ENCODE assay signal across 15 cellular contexts in the genomic region with DNA sequence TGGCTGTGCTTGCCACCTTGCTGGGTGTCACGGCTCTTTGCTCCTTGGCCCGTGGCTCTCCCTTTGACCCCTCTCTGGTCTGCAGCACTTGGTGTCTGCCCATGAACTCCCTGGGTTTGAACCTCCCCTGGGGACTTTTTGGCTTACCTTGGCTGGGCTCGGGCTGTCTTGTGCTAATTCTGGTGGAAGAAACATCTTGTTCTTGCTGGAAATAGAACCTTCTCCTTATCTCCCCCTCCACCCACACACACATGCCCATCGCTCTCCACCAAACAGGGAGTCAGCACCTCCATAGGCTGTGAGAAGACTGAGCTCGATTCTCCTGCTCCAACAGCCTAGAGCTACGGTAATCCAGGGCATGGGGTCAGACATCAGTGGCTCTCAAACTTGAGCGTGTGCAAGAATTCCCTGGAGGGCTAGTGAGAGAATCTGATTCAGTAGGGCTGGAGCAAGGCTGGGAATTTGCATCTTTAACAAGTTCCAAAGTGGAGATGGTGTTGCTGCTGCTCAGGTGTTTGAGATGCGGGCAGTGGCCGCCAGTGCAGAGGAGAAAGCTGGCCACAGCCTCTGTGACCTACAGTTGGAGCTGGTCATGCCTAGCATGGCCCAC.
A peak's percentile ranks its signal among the peaks of the same experiment; 100 is the strongest.
DNase-seq lines count a peak whose midpoint lies in the region; ATAC-seq and TF ChIP-seq lines count a peak whose summit lies in the region.
"Had no signal": no experiment of that assay in that cellular context is flagged by ENCODE, and none has a peak within 500 bp of the region (broad histone marks: within the 10 kb centered on the region; RNA-seq: fewer than 3 reads in every experiment).

No MANE protein-coding gene starts in this region.

- peak overlapping the region; percentile 58 for H2BK12ac ChIP-seq in trophoblast cell (ENCODE audit: low read length)

- H3K9me3 Mint-ChIP-seq in neural progenitor cell: no peaks in the 10 kb centered on the region

- H3K9ac ChIP-seq in trophoblast cell (ENCODE audit: low read length) (no peak overlapping the region), mammary epithelial cell (ENCODE audit: insufficient read depth, low read length) (no peak overlapping the region), neural progenitor cell (no peak overlapping the region)

- peak overlapping the region; percentile 17 for H4K8ac ChIP-seq in trophoblast cell (ENCODE audit: low read depth, low read length)

- H4K20me1 ChIP-seq in mammary epithelial cell (ENCODE audit: insufficient read depth, low read length) (no peaks in the 10 kb centered on the region), neural progenitor cell (ENCODE audit: low read depth) (no peaks in the 10 kb centered on the region)

- no peaks in the 10 kb centered on the region for H3F3A ChIP-seq in neural progenitor cell (ENCODE audit: low read depth)

- no peak overlapping the region for H2BK5ac ChIP-seq in trophoblast cell (ENCODE audit: low read depth, low read length, poor library complexity)

- no peak overlapping the region for H4K12ac ChIP-seq in trophoblast cell (ENCODE audit: low read depth, low read length)

- intact Hi-C loops in right cardiac atrium (cut with DNase I): no loop called here
- intact Hi-C loops in mammary epithelial cell (cut with micrococcal nuclease): no loop called here

- peak overlapping the region; percentile 7 for H3K18ac ChIP-seq in trophoblast cell (ENCODE audit: low read length)

- H3K14ac ChIP-seq in trophoblast cell (ENCODE audit: low read length): peak overlapping the region; percentile 38

- TF ChIP-seq CTCF in right atrium auricular region (IDR thresholded peaks at IDR 0.05) (no peak), choroid plexus epithelial cell (conservative IDR thresholded peaks at IDR 0.05; ENCODE audit: low read depth, low read length) (no peak), foreskin fibroblast (IDR thresholded peaks at IDR 0.05; ENCODE audit: low read depth, low read length) (no peak), mammary epithelial cell (conservative IDR thresholded peaks at IDR 0.05 in 1 of 2, IDR thresholded peaks at IDR 0.05 in 1 of 2; ENCODE audit: extremely low read depth in 1 of 2, insufficient read depth in 1 of 2, low read depth in 1 of 2, low read length in 2 of 2) (no peak), neural progenitor cell (IDR thresholded peaks at IDR 0.05) (no peak)

- H3K79me2 ChIP-seq in trophoblast cell (ENCODE audit: control insufficient read depth, insufficient read depth, low read length, poor library complexity) (peaks cover 3% of the 10 kb centered on the region), mammary epithelial cell (ENCODE audit: insufficient read depth, low read length) (no peaks in the 10 kb centered on the region), neural progenitor cell (ENCODE audit: low read depth) (no peaks in the 10 kb centered on the region)

- no peak overlapping the region for H3K4ac ChIP-seq in trophoblast cell (ENCODE audit: low read depth, low read length)

- ATAC-seq in right cardiac atrium (peak; percentile 51 to 59), GM21717 (IDR thresholded peaks at IDR 0.05; ENCODE audit: unreplicated experiment) (no peak)

- H3K4me3 ChIP-seq in right cardiac atrium (ENCODE audit: low read length) (no peak overlapping the region), right atrium auricular region (no peak overlapping the region), choroid plexus epithelial cell (ENCODE audit: low read depth, low read length) (no peak overlapping the region), trophoblast cell (ENCODE audit: low read depth, low read length) (no peak overlapping the region), foreskin fibroblast (ENCODE audit: low read depth in 1 of 2, low read length in 2 of 2) (no peak overlapping the region), mammary epithelial cell (replicated peaks in 1 of 3; ENCODE audit: insufficient read depth in 1 of 3, low read depth in 2 of 3, low read length in 3 of 3) (no peak overlapping the region), neural progenitor cell (no peak overlapping the region)
- H3K4me3 ChIP-seq: MG63 had no signal

- peaks cover 11% of the 10 kb centered on the region for H3K27me3 Mint-ChIP-seq in neural progenitor cell (ENCODE audit: insufficient read depth, low read depth)

- dilution Hi-C loops in mammary epithelial cell (cut with HindIII; ENCODE audit: low sequenced_read_pairs): no loop called here

- no peaks in the 10 kb centered on the region for H3K36me3 ChIP-seq in right atrium auricular region
- no peaks in the 10 kb centered on the region for H3K36me3 ChIP-seq in trophoblast cell (ENCODE audit: control insufficient read depth in 1 of 2, insufficient read depth in 2 of 2, low read length in 2 of 2)
- H3K36me3 ChIP-seq in mammary epithelial cell (ENCODE audit: insufficient read depth, low read length): no peaks in the 10 kb centered on the region
- H3K36me3 ChIP-seq in neural progenitor cell: no peaks in the 10 kb centered on the region
- H3K36me3 ChIP-seq: MG63 had no signal

- in situ Hi-C loops in mammary epithelial cell (cut with MboI; ENCODE audit: low sequenced_read_pairs in 2 of 2): no loop called here

- no peaks in the 10 kb centered on the region for H3K36me3 Mint-ChIP-seq in neural progenitor cell

- peaks cover 13% of the 10 kb centered on the region for H3K79me1 ChIP-seq in trophoblast cell (ENCODE audit: low read length)

- no peak overlapping the region for H3K27ac ChIP-seq in right cardiac atrium (ENCODE audit: low read length)
- H3K27ac ChIP-seq in right atrium auricular region: no peak overlapping the region
- no peak overlapping the region for H3K27ac ChIP-seq in trophoblast cell (ENCODE audit: low read depth, low read length)
- H3K27ac ChIP-seq in mammary epithelial cell (ENCODE audit: insufficient read depth, low read depth, low read length): no peak overlapping the region
- H3K27ac ChIP-seq in neural progenitor cell: no peak overlapping the region

- no peak overlapping the region for H3K4me2 ChIP-seq in trophoblast cell (ENCODE audit: low read length)
- H3K4me2 ChIP-seq in mammary epithelial cell (ENCODE audit: insufficient read depth, low read depth, low read length): no peak overlapping the region
- no peak overlapping the region for H3K4me2 ChIP-seq in neural progenitor cell

- no peaks in the 10 kb centered on the region for H3K4me1 ChIP-seq in right cardiac atrium (ENCODE audit: control insufficient read depth, insufficient read depth, low read length)
- no peaks in the 10 kb centered on the region for H3K4me1 ChIP-seq in right atrium auricular region
- peaks cover 24 to 27% of the 10 kb centered on the region in 2 experiments for H3K4me1 ChIP-seq in trophoblast cell (ENCODE audit: control insufficient read depth in 1 of 2, insufficient read depth in 2 of 2, low read length in 2 of 2)
- H3K4me1 ChIP-seq in mammary epithelial cell (ENCODE audit: insufficient read depth, low read length): no peaks in the 10 kb centered on the region
- H3K4me1 ChIP-seq in neural progenitor cell: peaks cover 16% of the 10 kb centered on the region

- H2AFZ ChIP-seq in trophoblast cell (ENCODE audit: insufficient read depth, low read length, poor library complexity): no peak overlapping the region
- H2AFZ ChIP-seq in mammary epithelial cell (ENCODE audit: low read depth, low read length): no peak overlapping the region
- no peak overlapping the region for H2AFZ ChIP-seq in neural progenitor cell (replicated peaks)

- H3K27me3 ChIP-seq in right cardiac atrium (ENCODE audit: control insufficient read depth, insufficient read depth): no peaks in the 10 kb centered on the region
- no peaks in the 10 kb centered on the region for H3K27me3 ChIP-seq in right atrium auricular region
- H3K27me3 ChIP-seq in trophoblast cell (ENCODE audit: insufficient read depth, low read length): no peaks in the 10 kb centered on the region
- H3K27me3 ChIP-seq in mammary epithelial cell (ENCODE audit: insufficient read depth, low read length): no peaks in the 10 kb centered on the region
- no peaks in the 10 kb centered on the region for H3K27me3 ChIP-seq in neural progenitor cell
- H3K27me3 ChIP-seq: MG63 had no signal

- 58% methylated on average over 9 of the region's 9 CpGs for WGBS in right cardiac atrium
- WGBS in trophoblast cell (ENCODE audit: extremely low coverage, insufficient coverage, insufficient read length): no CpG with 5 or more reads among the region's 9 CpGs
- 67% methylated on average over 9 of the region's 9 CpGs for WGBS in mammary epithelial cell (ENCODE audit: low coverage, missing lambda C conversion rate)

- H2AK5ac ChIP-seq in trophoblast cell (ENCODE audit: low read length): peak overlapping the region; percentile 51

- no peak overlapping the region for H3K4me3 Mint-ChIP-seq in neural progenitor cell

- peaks cover 41% of the 10 kb centered on the region for H3K4me1 Mint-ChIP-seq in neural progenitor cell

- H3K23ac ChIP-seq in trophoblast cell (ENCODE audit: low read length): no peak overlapping the region

- H4K91ac ChIP-seq in trophoblast cell (ENCODE audit: low read depth, low read length): peak overlapping the region; percentile 10

- H3K27ac Mint-ChIP-seq in neural progenitor cell: no peak overlapping the region

- BruUV-seq in mammary epithelial cell (replicated peaks; lab: Mats Ljungman, UMichigan): no TSS peak

- no peak for DNase-seq in right cardiac atrium
- DNase-seq in right atrium auricular region (ENCODE audit: low spot score): no peak
- peak; percentile 73 for DNase-seq in choroid plexus epithelial cell (ENCODE audit: low read depth)
- DNase-seq in trophoblast cell: peak; percentile 89 to 95
- no peak for DNase-seq in foreskin fibroblast
- no peak for DNase-seq in mammary epithelial cell
- no peak for DNase-seq in neural progenitor cell (ENCODE audit: low spot score)
- DNase-seq: DMS 273 treated with DMSO at 0.1 percent for 48 hours, Karpas-422, MG63, NCI-H1092 treated with DMSO at 0.1 percent for 48 hours, NCI-H1694, NCI-H345, SHP77 treated with DMSO at 0.1 percent for 48 hours had no signal

- CTCF ChIA-PET in mammary epithelial cell (lab: Charles Lee; ENCODE audit: low non-redundant PET): no interaction called here

- no peaks in the 10 kb centered on the region for H3K9me3 ChIP-seq in right cardiac atrium (ENCODE audit: control insufficient read depth, low read length)
- no peaks in the 10 kb centered on the region for H3K9me3 ChIP-seq in right atrium auricular region
- no peaks in the 10 kb centered on the region for H3K9me3 ChIP-seq in trophoblast cell (ENCODE audit: insufficient read depth, low read depth, low read length)
- no peaks in the 10 kb centered on the region for H3K9me3 ChIP-seq in mammary epithelial cell (replicated peaks; ENCODE audit: insufficient read depth, low read length)
- H3K9me3 ChIP-seq in neural progenitor cell (ENCODE audit: low read depth): no peaks in the 10 kb centered on the region
- H3K9me3 ChIP-seq: MG63 had no signal

- peak overlapping the region; percentile 14 for H2BK120ac ChIP-seq in trophoblast cell (ENCODE audit: insufficient read depth, low read length, poor library complexity)

Comparison
In these comparisons a context has a peak if more than half of its experiments do, and no peak if none do; other contexts are left out.
1. DNase-seq: peak in choroid plexus epithelial cell (single experiment) and trophoblast cell (2 of 2); none in right cardiac atrium (0 of 3), right atrium auricular region (single experiment), foreskin fibroblast (0 of 2), mammary epithelial cell (single experiment) and neural progenitor cell (single experiment).